In the genomic region with DNA sequence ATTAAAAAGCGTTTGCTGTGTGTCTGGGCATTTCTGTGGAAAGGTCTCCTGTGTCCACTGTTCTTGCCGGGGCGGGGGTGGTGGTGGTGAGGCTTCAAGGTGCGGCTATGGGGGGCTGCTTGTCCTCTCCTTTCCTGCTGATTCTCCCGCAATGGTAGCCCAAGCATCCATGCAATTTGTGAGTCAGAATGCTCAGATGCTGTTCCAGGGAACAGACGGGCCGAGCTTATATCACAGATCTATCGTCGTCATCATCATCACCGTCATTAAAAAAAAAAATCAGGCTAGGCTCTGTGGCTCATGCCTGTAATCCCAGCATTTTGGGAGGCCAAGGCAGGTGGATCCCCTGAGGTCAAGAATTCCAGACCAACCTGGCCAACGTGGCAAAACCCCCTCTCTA, we compare ENCODE assay signal across 35 cellular contexts.
"Had no signal": no experiment of that assay in that cellular context is flagged by ENCODE, and none has a peak within 500 bp of the region (broad histone marks: within the 10 kb centered on the region; RNA-seq: fewer than 3 reads in every experiment).

No MANE protein-coding gene starts in this region.

- DNase-seq: activated B cell treated with CpG ODN at 0.5 μM for 24 hours; activated CD4-positive, alpha-beta memory T cell treated with anti-CD3 and anti-CD28 coated beads for 36 hours; activated CD4-positive, alpha-beta T cell treated with anti-CD3 and anti-CD28 coated beads for 4 hours; activated CD4-positive, alpha-beta T cell treated with anti-CD3 and anti-CD28 coated beads, Interleukin-2, amount 10 ng/mL, durations not matched to agents 24 days and 14 days; activated CD4-positive, alpha-beta T cell treated with anti-CD3 and anti-CD28 coated beads, Interleukin-2, amount 50 U/mL, for 1 hour; activated CD4-positive, alpha-beta T cell treated with anti-CD3 and anti-CD28 coated beads, Interleukin-2, amount 50 U/mL, for 4 hours; activated CD4-positive, CD25-positive, alpha-beta regulatory T cell treated with anti-CD3 and anti-CD28 coated beads, Interleukin-2, amount 50 U/mL, for 72 hours; activated CD8-positive, alpha-beta memory T cell treated with anti-CD3 and anti-CD28 coated beads, Interleukin-2, amount 50 U/mL, for 4 hours; activated CD8-positive, alpha-beta T cell treated with anti-CD3 and anti-CD28 coated beads for 36 hours; activated effector memory CD4-positive, alpha-beta T cell treated with anti-CD3 and anti-CD28 coated beads, Interleukin-2, amount 50 U/mL, for 16 hours; activated gamma-delta T cell treated with Interleukin-2 at 50 U/mL for 16 hours; activated naive CD4-positive, alpha-beta T cell; activated naive CD4-positive, alpha-beta T cell treated with anti-CD3 and anti-CD28 coated beads for 36 hours; activated naive CD4-positive, alpha-beta T cell treated with anti-CD3 and anti-CD28 coated beads, Interleukin-2, amount 50 U/mL, for 16 hours; activated naive CD8-positive, alpha-beta T cell treated with anti-CD3 and anti-CD28 coated beads for 36 hours; activated T-cell treated with anti-CD3 and anti-CD28 coated beads for 4 hours; activated T-cell treated with anti-CD3 and anti-CD28 coated beads, Interleukin-2, amount 50 U/mL, for 1 hour; activated T-cell treated with anti-CD3 and anti-CD28 coated beads, Interleukin-2, amount 50 U/mL, for 4 hours; activated T-cell treated with anti-CD3 and anti-CD28 coated beads, Interleukin-2, amount 50 U/mL, for 72 hours; adrenal gland; amniotic stem cell; aorta; body of pancreas; brain microvascular endothelial cell; central memory CD4-positive, alpha-beta T cell; T-helper 1 cell; T-helper 2 cell; T-helper 9 cell had no signal

- ATAC-seq: activated CD8-positive, alpha-beta T cell treated with anti-CD3 and anti-CD28 coated beads for 36 hours; activated naive CD4-positive, alpha-beta T cell treated with anti-CD3 and anti-CD28 coated beads, Interleukin-2, amount 50 U/mL, for 72 hours; activated T-cell treated with anti-CD3 and anti-CD28 coated beads, Interleukin-2, amount 50 U/mL, for 4 hours; activated T-cell treated with anti-CD3 and anti-CD28 coated beads, Interleukin-2, amount 50 U/mL, for 72 hours; activated T-helper 17 cell treated with anti-CD3 and anti-CD28 coated beads, Interleukin-2, amount 50 U/mL, for 72 hours; body of pancreas had no signal

- H3K9me3 ChIP-seq: adrenal gland, body of pancreas, breast epithelium had no signal

- H3K36me3 ChIP-seq: adrenal gland, brain microvascular endothelial cell, breast epithelium had no signal

- H3K27ac ChIP-seq: adrenal gland, body of pancreas, brain microvascular endothelial cell, breast epithelium, VCaP had no signal

- H3K4me3 Mint-ChIP-seq: activated B cell treated with CpG ODN at 0.5 μM for 24 hours; activated CD4-positive, alpha-beta memory T cell treated with anti-CD3 and anti-CD28 coated beads for 36 hours; activated CD4-positive, alpha-beta T cell treated with anti-CD3 and anti-CD28 coated beads, Interleukin-2, amount 10 ng/mL, durations not matched to agents 24 days and 14 days; activated CD8-positive, alpha-beta T cell treated with anti-CD3 and anti-CD28 coated beads for 36 hours; activated naive CD4-positive, alpha-beta T cell treated with anti-CD3 and anti-CD28 coated beads for 36 hours; activated naive CD8-positive, alpha-beta T cell treated with anti-CD3 and anti-CD28 coated beads for 36 hours; activated T-cell treated with anti-CD3 and anti-CD28 coated beads, Interleukin-2, amount 50 U/mL, for 4 hours; activated T-cell treated with anti-CD3 and anti-CD28 coated beads, Interleukin-2, amount 50 U/mL, for 72 hours; activated T-helper 1 cell treated with anti-CD3 and anti-CD28 coated beads, Interleukin-12 subunit alpha, Interleukin-12 subunit beta, Interleukin-2, Interleukin-4 antibody, amounts not matched to agents 30 ng/mL and 10 ng/mL and 1 ng/mL, durations not matched to agents 14 hours and 24 hours and 36 hours; activated T-helper 17 cell treated with anti-CD3 and anti-CD28 coated beads, Interleukin-2, amount 50 U/mL, for 72 hours; T-helper 1 cell treated with Interleukin-12 subunit alpha and Interleukin-12 subunit beta and Interleukin-4 antibody, amounts not matched to agents 30 μg/mL and 1 μg/mL, for 36 hours; T-helper 2 cell treated with Interferon-gamma antibody and Interleukin-4, amounts not matched to agents 5 μg/mL and 100 μg/mL, for 36 hours had no signal

- H3K36me3 Mint-ChIP-seq: activated CD4-positive, alpha-beta memory T cell treated with anti-CD3 and anti-CD28 coated beads for 36 hours; activated naive CD4-positive, alpha-beta T cell treated with anti-CD3 and anti-CD28 coated beads, Interleukin-2, amount 50 U/mL, for 72 hours; activated naive CD8-positive, alpha-beta T cell treated with anti-CD3 and anti-CD28 coated beads for 36 hours had no signal

- H3K27me3 Mint-ChIP-seq: activated B cell treated with CpG ODN at 0.5 μM for 24 hours; activated CD4-positive, alpha-beta memory T cell treated with anti-CD3 and anti-CD28 coated beads for 36 hours; activated CD4-positive, alpha-beta T cell treated with anti-CD3 and anti-CD28 coated beads, Interleukin-2, amount 10 ng/mL, durations not matched to agents 24 days and 14 days; activated CD8-positive, alpha-beta T cell treated with anti-CD3 and anti-CD28 coated beads for 36 hours; activated naive CD8-positive, alpha-beta T cell treated with anti-CD3 and anti-CD28 coated beads for 36 hours had no signal

- H3K4me3 ChIP-seq: adrenal gland, body of pancreas, breast epithelium had no signal

- H3K27me3 ChIP-seq: adrenal gland, body of pancreas, brain microvascular endothelial cell, breast epithelium had no signal

- H3K9me3 Mint-ChIP-seq: activated B cell treated with CpG ODN at 0.5 μM for 24 hours; activated CD4-positive, alpha-beta memory T cell treated with anti-CD3 and anti-CD28 coated beads for 36 hours; activated CD4-positive, alpha-beta T cell treated with anti-CD3 and anti-CD28 coated beads, Interleukin-2, amount 10 ng/mL, durations not matched to agents 24 days and 14 days; activated CD8-positive, alpha-beta T cell treated with anti-CD3 and anti-CD28 coated beads for 36 hours; activated naive CD4-positive, alpha-beta T cell treated with anti-CD3 and anti-CD28 coated beads for 36 hours; activated naive CD4-positive, alpha-beta T cell treated with anti-CD3 and anti-CD28 coated beads, Interleukin-2, amount 50 U/mL, for 72 hours; activated naive CD8-positive, alpha-beta T cell treated with anti-CD3 and anti-CD28 coated beads for 36 hours; activated T-cell treated with anti-CD3 and anti-CD28 coated beads, Interleukin-2, amount 50 U/mL, for 4 hours; activated T-cell treated with anti-CD3 and anti-CD28 coated beads, Interleukin-2, amount 50 U/mL, for 72 hours; activated T-helper 1 cell treated with anti-CD3 and anti-CD28 coated beads, Interleukin-12 subunit alpha, Interleukin-12 subunit beta, Interleukin-2, Interleukin-4 antibody, amounts not matched to agents 30 ng/mL and 10 ng/mL and 1 ng/mL, durations not matched to agents 14 hours and 24 hours and 36 hours; activated T-helper 17 cell treated with anti-CD3 and anti-CD28 coated beads, Interleukin-2, amount 50 U/mL, for 72 hours; T-helper 1 cell treated with Interleukin-12 subunit alpha and Interleukin-12 subunit beta and Interleukin-4 antibody, amounts not matched to agents 30 μg/mL and 1 μg/mL, for 36 hours; T-helper 2 cell treated with Interferon-gamma antibody and Interleukin-4, amounts not matched to agents 5 μg/mL and 100 μg/mL, for 36 hours had no signal

- H3K4me1 ChIP-seq: adrenal gland, body of pancreas, breast epithelium had no signal

- H3K27ac Mint-ChIP-seq: activated B cell treated with CpG ODN at 0.5 μM for 24 hours; activated CD4-positive, alpha-beta memory T cell treated with anti-CD3 and anti-CD28 coated beads for 36 hours; activated CD4-positive, alpha-beta T cell treated with anti-CD3 and anti-CD28 coated beads, Interleukin-2, amount 10 ng/mL, durations not matched to agents 24 days and 14 days; activated CD8-positive, alpha-beta T cell treated with anti-CD3 and anti-CD28 coated beads for 36 hours; activated naive CD4-positive, alpha-beta T cell treated with anti-CD3 and anti-CD28 coated beads for 36 hours; activated naive CD8-positive, alpha-beta T cell treated with anti-CD3 and anti-CD28 coated beads for 36 hours; activated T-cell treated with anti-CD3 and anti-CD28 coated beads, Interleukin-2, amount 50 U/mL, for 72 hours; activated T-helper 1 cell treated with anti-CD3 and anti-CD28 coated beads, Interleukin-12 subunit alpha, Interleukin-12 subunit beta, Interleukin-2, Interleukin-4 antibody, amounts not matched to agents 30 ng/mL and 10 ng/mL and 1 ng/mL, durations not matched to agents 14 hours and 24 hours and 36 hours; activated T-helper 17 cell treated with anti-CD3 and anti-CD28 coated beads, Interleukin-2, amount 50 U/mL, for 72 hours; T-helper 1 cell treated with Interleukin-12 subunit alpha and Interleukin-12 subunit beta and Interleukin-4 antibody, amounts not matched to agents 30 μg/mL and 1 μg/mL, for 36 hours; T-helper 2 cell treated with Interferon-gamma antibody and Interleukin-4, amounts not matched to agents 5 μg/mL and 100 μg/mL, for 36 hours had no signal

- H3K4me1 Mint-ChIP-seq: activated B cell treated with CpG ODN at 0.5 μM for 24 hours; activated CD4-positive, alpha-beta T cell treated with anti-CD3 and anti-CD28 coated beads, Interleukin-2, amount 10 ng/mL, durations not matched to agents 24 days and 14 days had no signal
